20 cellular contexts compared by ENCODE assay signal in genomic region chrX:152733261-152733975, GRCh38. TPM values are rescaled to one million over a fixed set of nuclear protein-coding genes. Genes with fewer than 3 reads are reported as not detected.
DNase-seq lines count a peak whose midpoint lies in the region; ATAC-seq, FAIRE-seq and TF ChIP-seq lines count a peak whose summit lies in the region.
"Had no signal": no experiment of that assay in that cellular context is flagged by ENCODE, and none has a peak within 500 bp of the region (broad histone marks: within the 10 kb centered on the region; RNA-seq: fewer than 3 reads in every experiment).

Gene CSAG1, minus strand, starts transcription at chrX:152733721. Its CDS starts 1,261 bp downstream, at chrX:152732460.
Gene MAGEA12, plus strand, starts transcription at chrX:152733757. Its CDS starts 2,405 bp downstream, at chrX:152736162.

- H3K4me3 ChIP-seq in LNCaP clone FGC (ENCODE audit: low read depth, low read length), result peak within 1 kb of the TSS; percentile 91
- H3K4me3 ChIP-seq: BLaER1 treated with 17β-estradiol and CSF1 and Interleukin-3, amounts not matched to agents 10 nM and 100 nM; GM12878; lung had no signal

- intact Hi-C loops in sciatic nerve (cut with DNase I), result no loop called here

- no peak for ATAC-seq in sciatic nerve
- ATAC-seq: foreskin keratinocyte, GM12878, natural killer cell had no signal

- DNase-seq in LNCaP clone FGC (ENCODE audit: low read depth) (peak; percentile 74), NCI-H2081 treated with DMSO at 0.1 percent for 48 hours (lab: John Stamatoyannopoulos, UW) (peak; percentile 27), RPMI8226 (peak; percentile 53), sciatic nerve (ENCODE audit: low spot score) (peak; percentile 45), GM19239 (ENCODE audit: insufficient read length, low spot score) (no peak), GDM1 (lab: John Stamatoyannopoulos, UW) (no peak), SIG-M5 treated with dmso at 0.1 percent for 504 hours (lab: John Stamatoyannopoulos, UW; ENCODE audit: unreplicated experiment) (no peak)
- DNase-seq: activated CD4-positive, alpha-beta T cell treated with anti-CD3 and anti-CD28 coated beads, Interleukin-2, amount 50 U/mL, for 48 hours; activated T-cell treated with anti-CD3 and anti-CD28 coated beads, Interleukin-2, amount 50 U/mL, for 48 hours; central memory CD4-positive, alpha-beta T cell; foreskin keratinocyte; HFFc6; natural killer cell; NCI-H526 treated with DMSO at 0.1 percent for 48 hours; SIG-M5 had no signal

- no peak for FAIRE-seq in GM19239 (lab: Jason Lieb, UNC)
- FAIRE-seq: GM12878, TTC549 had no signal

- no peak for TF ChIP-seq CTCF in LNCaP clone FGC (IDR thresholded peaks at IDR 0.05; ENCODE audit: control insufficient read depth, extremely low read depth, insufficient read depth)

RNA-seq across cellular contexts. Expression of gene CSAG1, which starts in this region (rescaled TPM):
- not detected for total RNA-seq in sciatic nerve
- total RNA-seq: foreskin keratinocyte, GM12878, lung, natural killer cell, subcutaneous adipose tissue had no signal

RNA-seq across cellular contexts. Expression of gene MAGEA12, which starts in this region (rescaled TPM):
- total RNA-seq in sciatic nerve, result not detected
- total RNA-seq: foreskin keratinocyte, GM12878, lung, natural killer cell, subcutaneous adipose tissue had no signal

Comparison
In these comparisons a context has a peak if more than half of its experiments do, and no peak if none do; other contexts are left out.
1. Peak in DNase-seq in sciatic nerve; RNA of the genes that start here not detected or under 1 TPM.
2. DNase-seq: peak in LNCaP clone FGC (single experiment), NCI-H2081 treated with DMSO at 0.1 percent for 48 hours (single experiment) and RPMI8226 (single experiment); none in GM19239 (single experiment), GDM1 (single experiment) and SIG-M5 treated with dmso at 0.1 percent for 504 hours (single experiment).